In genomic region chr1:91754348-91754747, GRCh38 we compare ENCODE assay signal across 8 cellular contexts.
DNase-seq lines count a peak whose midpoint lies in the region; ATAC-seq, FAIRE-seq and TF ChIP-seq lines count a peak whose summit lies in the region.

No MANE protein-coding gene starts in this region.

- no peak for TF ChIP-seq CTCF in astrocyte (IDR thresholded peaks at IDR 0.05; ENCODE audit: insufficient read depth, low read depth, low read length)

- CTCF ChIA-PET in activated CD4-positive, alpha-beta T cell treated with anti-CD3 and anti-CD28 coated beads, Interleukin-2, amount 10 ng/mL, durations not matched to agents 7 days and 5 days (lab: Charles Lee) = interaction anchor here (0.9 kb wide), 1 partner anchor 18 kb away, joined by 3 read pairs; no protein-coding TSS in a partner anchor
- CTCF ChIA-PET in HEK293T (lab: Yijun Ruan, JAX) = no interaction called here

- POLR2A ChIA-PET in activated CD4-positive, alpha-beta T cell treated with anti-CD3 and anti-CD28 coated beads, Interleukin-2, amount 10 ng/mL, durations not matched to agents 7 days and 5 days (lab: Charles Lee) = no interaction called here
- POLR2A ChIA-PET in HEK293T (lab: Yijun Ruan, JAX) = no interaction called here

- peak; percentile 71 for DNase-seq in activated CD4-positive, alpha-beta T cell treated with anti-CD3 and anti-CD28 coated beads for 48 hours
- DNase-seq in activated CD4-positive, alpha-beta T cell treated with anti-CD3 and anti-CD28 coated beads, Interleukin-2, amount 10 ng/mL, durations not matched to agents 7 days and 5 days = no peak
- DNase-seq in astrocyte (ENCODE audit: low read depth) = peak; percentile 69
- peak; percentile 4 for DNase-seq in stimulated activated CD4-positive, alpha-beta T cell treated with anti-CD3 and anti-CD28 coated beads, Interleukin-2, amount 100 ng/mL, for 4 hours (ENCODE audit: low read depth)
- no peak for DNase-seq in left lobe of liver (ENCODE audit: low spot score)
- no peak for DNase-seq in HEK293T (ENCODE audit: extremely low spot score)
- DNase-seq in COLO668 (lab: John Stamatoyannopoulos, UW; ENCODE audit: unreplicated experiment) = no peak

- H3K36me3 ChIP-seq in astrocyte (ENCODE audit: insufficient read depth, low read length) = no peaks in the 10 kb centered on the region

- peaks cover 20% of the 10 kb centered on the region for H3K36me3 Mint-ChIP-seq in activated CD4-positive, alpha-beta T cell treated with anti-CD3 and anti-CD28 coated beads, Interleukin-2, amount 10 ng/mL, durations not matched to agents 7 days and 5 days (ENCODE audit: low read depth)
- no peaks in the 10 kb centered on the region for H3K36me3 Mint-ChIP-seq in astrocyte (ENCODE audit: low read depth, unreplicated experiment)

- no peaks in the 10 kb centered on the region for H3K27me3 ChIP-seq in astrocyte (ENCODE audit: insufficient read depth, low read length)

- FAIRE-seq in astrocyte (lab: Jason Lieb, UNC) = no peak

- no peaks in the 10 kb centered on the region for H3K9me3 ChIP-seq in astrocyte (ENCODE audit: insufficient read depth, low read depth, low read length)

- no peaks in the 10 kb centered on the region for H3K4me1 ChIP-seq in astrocyte (ENCODE audit: insufficient read depth, low read length)

- no peak overlapping the region for H3K27ac Mint-ChIP-seq in activated CD4-positive, alpha-beta T cell treated with anti-CD3 and anti-CD28 coated beads, Interleukin-2, amount 10 ng/mL, durations not matched to agents 7 days and 5 days
- no peak overlapping the region for H3K27ac Mint-ChIP-seq in astrocyte (ENCODE audit: unreplicated experiment)

- no peak overlapping the region for H3K4me2 ChIP-seq in astrocyte (ENCODE audit: low read length)

- H3K9ac ChIP-seq in astrocyte (ENCODE audit: low read length) = no peak overlapping the region

- H3K27me3 Mint-ChIP-seq in activated CD4-positive, alpha-beta T cell treated with anti-CD3 and anti-CD28 coated beads, Interleukin-2, amount 10 ng/mL, durations not matched to agents 7 days and 5 days = no peaks in the 10 kb centered on the region
- peaks cover 6% of the 10 kb centered on the region for H3K27me3 Mint-ChIP-seq in astrocyte (ENCODE audit: low read depth, unreplicated experiment)

- no peaks in the 10 kb centered on the region for H3K79me2 ChIP-seq in astrocyte (ENCODE audit: insufficient read depth, low read length)

- H3K4me1 Mint-ChIP-seq in activated CD4-positive, alpha-beta T cell treated with anti-CD3 and anti-CD28 coated beads, Interleukin-2, amount 10 ng/mL, durations not matched to agents 7 days and 5 days = peaks cover 32% of the 10 kb centered on the region
- peaks cover 12% of the 10 kb centered on the region for H3K4me1 Mint-ChIP-seq in astrocyte (ENCODE audit: low read depth, unreplicated experiment)

- H3K4me3 Mint-ChIP-seq in activated CD4-positive, alpha-beta T cell treated with anti-CD3 and anti-CD28 coated beads, Interleukin-2, amount 10 ng/mL, durations not matched to agents 7 days and 5 days = no peak overlapping the region
- no peak overlapping the region for H3K4me3 Mint-ChIP-seq in astrocyte (ENCODE audit: unreplicated experiment)

- no peak overlapping the region for H3K27ac ChIP-seq in astrocyte (ENCODE audit: low read depth, low read length)

- peaks cover 7% of the 10 kb centered on the region for H3K9me3 Mint-ChIP-seq in activated CD4-positive, alpha-beta T cell treated with anti-CD3 and anti-CD28 coated beads, Interleukin-2, amount 10 ng/mL, durations not matched to agents 7 days and 5 days
- H3K9me3 Mint-ChIP-seq in astrocyte (ENCODE audit: unreplicated experiment) = no peaks in the 10 kb centered on the region

- H2AFZ ChIP-seq in astrocyte (ENCODE audit: low read depth, low read length) = no peak overlapping the region

- ATAC-seq in HG03103 (IDR thresholded peaks at IDR 0.05; ENCODE audit: low read depth, unreplicated experiment) (peak; percentile 48), left lobe of liver (no peak)

- H3K4me3 ChIP-seq in astrocyte (ENCODE audit: insufficient read depth, low read depth, low read length) = no peak overlapping the region

- H4K20me1 ChIP-seq in astrocyte (ENCODE audit: insufficient read depth, low read length) = no peaks in the 10 kb centered on the region

TF ChIP-seq in HEK293T, 16 proteins besides CTCF, POLR2A, EP300 and RAD21:
- TF ChIP-seq FOXA1 (IDR thresholded peaks at IDR 0.05) = no peak
- no peak for TF ChIP-seq ZNF384 (IDR thresholded peaks at IDR 0.05)
- TF ChIP-seq ELF4 (IDR thresholded peaks at IDR 0.05) = no peak
- TF ChIP-seq BHLHE40 (IDR thresholded peaks at IDR 0.05; ENCODE audit: borderline replicate concordance) = no peak
- no peak for TF ChIP-seq ARNT (IDR thresholded peaks at IDR 0.05)
- no peak for TF ChIP-seq FOXK2 (IDR thresholded peaks at IDR 0.05)
- TF ChIP-seq FOXM1 (IDR thresholded peaks at IDR 0.05; ENCODE audit: borderline replicate concordance) = no peak
- no peak for TF ChIP-seq LEF1 (IDR thresholded peaks at IDR 0.05; ENCODE audit: borderline replicate concordance)
- TF ChIP-seq PKNOX1 (IDR thresholded peaks at IDR 0.05) = no peak
- no peak for TF ChIP-seq CTBP1 (IDR thresholded peaks at IDR 0.05; ENCODE audit: borderline replicate concordance)
- TF ChIP-seq SUZ12 (IDR thresholded peaks at IDR 0.05) = no peak
- no peak for TF ChIP-seq L3MBTL2 (conservative IDR thresholded peaks at IDR 0.05)
- no peak for TF ChIP-seq TARDBP (IDR thresholded peaks at IDR 0.05)
- TF ChIP-seq SP1 (IDR thresholded peaks at IDR 0.05) = no peak
TF ChIP-seq in HEK293T: peak in this region for 0.

Comparison
In these comparisons a context has a peak if more than half of its experiments do, and no peak if none do; other contexts are left out.
1. DNase-seq: peak in activated CD4-positive, alpha-beta T cell treated with anti-CD3 and anti-CD28 coated beads for 48 hours (single experiment), astrocyte (single experiment) and stimulated activated CD4-positive, alpha-beta T cell treated with anti-CD3 and anti-CD28 coated beads, Interleukin-2, amount 100 ng/mL, for 4 hours (single experiment); none in activated CD4-positive, alpha-beta T cell treated with anti-CD3 and anti-CD28 coated beads, Interleukin-2, amount 10 ng/mL, durations not matched to agents 7 days and 5 days (single experiment), left lobe of liver (single experiment), HEK293T (single experiment) and COLO668 (single experiment).